In the genomic region with DNA sequence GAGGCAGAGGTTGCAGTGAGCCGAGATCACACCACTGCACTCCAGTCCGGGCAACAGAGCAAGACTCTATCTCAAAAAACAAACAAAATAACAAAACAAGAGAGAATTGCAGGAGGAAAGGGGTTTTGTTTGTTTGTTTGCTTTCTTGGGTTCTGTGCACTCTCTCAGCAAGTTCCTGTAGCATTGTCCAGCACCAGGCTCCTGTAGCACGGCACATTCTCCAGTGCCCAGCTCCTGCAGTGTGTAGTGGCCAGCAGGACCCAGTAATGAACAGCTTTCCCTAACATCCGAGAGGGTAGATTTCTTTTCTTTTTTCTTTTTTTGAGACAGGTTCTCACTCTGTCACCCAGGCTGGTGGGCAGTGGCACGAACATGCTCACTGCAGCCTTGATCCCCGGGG, we compare ENCODE assay signal across 21 cellular contexts.
A peak's percentile ranks its signal among the peaks of the same experiment; 100 is the strongest.
DNase-seq lines count a peak whose midpoint lies in the region; ATAC-seq and TF ChIP-seq lines count a peak whose summit lies in the region.
"Had no signal": no experiment of that assay in that cellular context is flagged by ENCODE, and none has a peak within 500 bp of the region (broad histone marks: within the 10 kb centered on the region; RNA-seq: fewer than 3 reads in every experiment).

No MANE protein-coding gene starts in this region.

- H3K4me3 Mint-ChIP-seq in WTC11 (peak overlapping the region; percentile 18; the same call in 1 of the 2 replicates), CD14-positive monocyte (no peak overlapping the region)
- H3K4me3 Mint-ChIP-seq: B cell; CD8-positive, alpha-beta memory T cell had no signal

- H3K4me1 ChIP-seq in HUES6 (ENCODE audit: control insufficient read depth, insufficient read depth, low read length) (peaks cover 38% of the 10 kb centered on the region), heart right ventricle (no peaks in the 10 kb centered on the region)

- intact Hi-C loops in heart right ventricle (cut with DNase I) (no loop called here), CD14-positive monocyte (cut with micrococcal nuclease) (no loop called here)

- CTCF ChIA-PET in WTC11 (lab: Charles Lee), result no interaction called here

- ATAC-seq in WTC11 (no peak), left lobe of liver (peak; percentile 66), heart right ventricle (no peak), GM18517 (IDR thresholded peaks at IDR 0.05; ENCODE audit: unreplicated experiment) (no peak)

- no peak overlapping the region for H3K9ac ChIP-seq in HUES6 (ENCODE audit: low read length)

- peak overlapping the region; percentile 90 for H3K27ac Mint-ChIP-seq in WTC11
- H3K27ac Mint-ChIP-seq in CD14-positive monocyte, result peak overlapping the region in 2 of 7 donors; percentile 8 to 15
- H3K27ac Mint-ChIP-seq: B cell; CD8-positive, alpha-beta memory T cell had no signal

- peaks cover 22% of the 10 kb centered on the region for H3K9me3 ChIP-seq in HUES6 (ENCODE audit: control insufficient read depth, insufficient read depth, low read depth, low read length)
- peaks cover 0 to 4% (median 0%) of the 10 kb centered on the region in 11 donors for H3K9me3 ChIP-seq in heart right ventricle

- H3K36me3 Mint-ChIP-seq in WTC11, result peaks cover 5% of the 10 kb centered on the region; the same call in 1 of the 2 replicates
- H3K36me3 Mint-ChIP-seq in CD14-positive monocyte, result no peaks in the 10 kb centered on the region
- H3K36me3 Mint-ChIP-seq: CD8-positive, alpha-beta memory T cell had no signal

- H3K9me3 Mint-ChIP-seq in WTC11 (0 out of 2 replicates have a peak, but pooled peaks cover 3% of the 10 kb centered on the region), CD14-positive monocyte (peaks cover 0 to 3% (median 0%) of the 10 kb centered on the region in 7 donors)

- H3K36me3 ChIP-seq in HUES6 (ENCODE audit: control insufficient read depth, insufficient read depth, low read length) (no peaks in the 10 kb centered on the region), heart right ventricle (no peaks in the 10 kb centered on the region)

- H3K27ac ChIP-seq in HUES6 (ENCODE audit: low read depth, low read length), result peak overlapping the region; percentile 67; the same call in 1 of the 2 replicates
- no peak overlapping the region for H3K27ac ChIP-seq in heart right ventricle
- H3K27ac ChIP-seq: C4-2B, SK-N-MC had no signal

- TF ChIP-seq CTCF in WTC11 (IDR thresholded peaks at IDR 0.05), result no peak
- no peak for TF ChIP-seq CTCF in heart right ventricle (IDR thresholded peaks at IDR 0.05)
- no peak for TF ChIP-seq CTCF in CD14-positive monocyte (IDR thresholded peaks at IDR 0.05)

- H3K4me3 ChIP-seq in HUES6 (ENCODE audit: low read depth, low read length), result no peak overlapping the region
- no peak overlapping the region for H3K4me3 ChIP-seq in heart right ventricle
- H3K4me3 ChIP-seq: SK-N-MC had no signal

- H3K27me3 ChIP-seq in HUES6 (ENCODE audit: control insufficient read depth, insufficient read depth, low read length) (no peaks in the 10 kb centered on the region), heart right ventricle (peaks cover 0 to 90% (median 0%) of the 10 kb centered on the region in 7 donors)

- WGBS in heart right ventricle, 2 donors, result 96% methylated on average over 6 of the region's 6 CpGs

- H3K27me3 Mint-ChIP-seq in WTC11 (ENCODE audit: low read depth) (no peaks in the 10 kb centered on the region), CD14-positive monocyte (ENCODE audit: low read depth in 3 of 3) (peaks cover 0 to 25% (median 0%) of the 10 kb centered on the region in 3 donors)

- DNase-seq in WTC11 (ENCODE audit: low spot score) (no peak), left lobe of liver (ENCODE audit: low spot score) (no peak), heart right ventricle (no peak), MV-4-11 (lab: John Stamatoyannopoulos, UW) (no peak), CD14-positive monocyte (ENCODE audit: low spot score) (no peak)
- DNase-seq: CD8-positive, alpha-beta memory T cell; DMS79 treated with DMSO at 0.1 percent for 48 hours; GF-D8; Karpas-422; NCI-H1092 treated with DMSO at 0.1 percent for 48 hours; NCI-H1436; NCI-H187 treated with DMSO at 0.1 percent for 48 hours; NCI-H2171 treated with DMSO at 0.1 percent for 48 hours; NCI-H524; NK-92 treated with Interleukin-12 subunit alpha and Interleukin-12 subunit beta, amount 100 ng/mL, for 24 hours; SIG-M5 had no signal

- peaks cover 40% of the 10 kb centered on the region for H3K4me1 Mint-ChIP-seq in WTC11
- H3K4me1 Mint-ChIP-seq in CD14-positive monocyte, result peaks cover 2% of the 10 kb centered on the region
- H3K4me1 Mint-ChIP-seq: B cell; CD8-positive, alpha-beta memory T cell had no signal

- POLR2A ChIA-PET in WTC11 (lab: Charles Lee), result interaction anchor here (3.1 kb wide), 1 partner anchor 61 kb away, joined by 20 read pairs; a partner anchor contains a TSS

TF ChIP-seq in WTC11, 78 proteins besides CTCF, POLR2A, EP300 and RAD21:
- TF ChIP-seq, protein P1, sequence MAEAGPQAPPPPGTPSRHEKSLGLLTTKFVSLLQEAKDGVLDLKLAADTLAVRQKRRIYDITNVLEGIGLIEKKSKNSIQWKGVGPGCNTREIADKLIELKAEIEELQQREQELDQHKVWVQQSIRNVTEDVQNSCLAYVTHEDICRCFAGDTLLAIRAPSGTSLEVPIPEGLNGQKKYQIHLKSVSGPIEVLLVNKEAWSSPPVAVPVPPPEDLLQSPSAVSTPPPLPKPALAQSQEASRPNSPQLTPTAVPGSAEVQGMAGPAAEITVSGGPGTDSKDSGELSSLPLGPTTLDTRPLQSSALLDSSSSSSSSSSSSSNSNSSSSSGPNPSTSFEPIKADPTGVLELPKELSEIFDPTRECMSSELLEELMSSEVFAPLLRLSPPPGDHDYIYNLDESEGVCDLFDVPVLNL (CRISPR knock-in tag; IDR thresholded peaks at IDR 0.05; ENCODE audit: borderline replicate concordance, low read depth), result no peak
- TF ChIP-seq SMAD4 (CRISPR knock-in tag; IDR thresholded peaks at IDR 0.05) (no peak), ZNF416 (CRISPR knock-in tag; IDR thresholded peaks at IDR 0.05) (no peak), ZNF317 (CRISPR knock-in tag; IDR thresholded peaks at IDR 0.05; ENCODE audit: borderline replicate concordance, low read depth) (no peak), PRRX2 (CRISPR knock-in tag; IDR thresholded peaks at IDR 0.05) (no peak), CREB1 (CRISPR knock-in tag; IDR thresholded peaks at IDR 0.05) (no peak), IRF2 (CRISPR knock-in tag; IDR thresholded peaks at IDR 0.05; ENCODE audit: borderline replicate concordance, low read depth) (no peak), JAZF1 (CRISPR knock-in tag; IDR thresholded peaks at IDR 0.05) (no peak), FOXP1 (CRISPR knock-in tag; IDR thresholded peaks at IDR 0.05; ENCODE audit: borderline replicate concordance) (no peak), OVOL2 (CRISPR knock-in tag; IDR thresholded peaks at IDR 0.05; ENCODE audit: borderline replicate concordance) (no peak), CBFB (CRISPR knock-in tag; IDR thresholded peaks at IDR 0.05; ENCODE audit: low read depth) (no peak), FOXK1 (CRISPR knock-in tag; IDR thresholded peaks at IDR 0.05) (no peak), NR2C2 (CRISPR knock-in tag; IDR thresholded peaks at IDR 0.05) (no peak)
- TF ChIP-seq, protein P2, sequence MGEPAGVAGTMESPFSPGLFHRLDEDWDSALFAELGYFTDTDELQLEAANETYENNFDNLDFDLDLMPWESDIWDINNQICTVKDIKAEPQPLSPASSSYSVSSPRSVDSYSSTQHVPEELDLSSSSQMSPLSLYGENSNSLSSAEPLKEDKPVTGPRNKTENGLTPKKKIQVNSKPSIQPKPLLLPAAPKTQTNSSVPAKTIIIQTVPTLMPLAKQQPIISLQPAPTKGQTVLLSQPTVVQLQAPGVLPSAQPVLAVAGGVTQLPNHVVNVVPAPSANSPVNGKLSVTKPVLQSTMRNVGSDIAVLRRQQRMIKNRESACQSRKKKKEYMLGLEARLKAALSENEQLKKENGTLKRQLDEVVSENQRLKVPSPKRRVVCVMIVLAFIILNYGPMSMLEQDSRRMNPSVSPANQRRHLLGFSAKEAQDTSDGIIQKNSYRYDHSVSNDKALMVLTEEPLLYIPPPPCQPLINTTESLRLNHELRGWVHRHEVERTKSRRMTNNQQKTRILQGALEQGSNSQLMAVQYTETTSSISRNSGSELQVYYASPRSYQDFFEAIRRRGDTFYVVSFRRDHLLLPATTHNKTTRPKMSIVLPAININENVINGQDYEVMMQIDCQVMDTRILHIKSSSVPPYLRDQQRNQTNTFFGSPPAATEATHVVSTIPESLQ (CRISPR knock-in tag; IDR thresholded peaks at IDR 0.05), result no peak
- TF ChIP-seq, protein P3, sequence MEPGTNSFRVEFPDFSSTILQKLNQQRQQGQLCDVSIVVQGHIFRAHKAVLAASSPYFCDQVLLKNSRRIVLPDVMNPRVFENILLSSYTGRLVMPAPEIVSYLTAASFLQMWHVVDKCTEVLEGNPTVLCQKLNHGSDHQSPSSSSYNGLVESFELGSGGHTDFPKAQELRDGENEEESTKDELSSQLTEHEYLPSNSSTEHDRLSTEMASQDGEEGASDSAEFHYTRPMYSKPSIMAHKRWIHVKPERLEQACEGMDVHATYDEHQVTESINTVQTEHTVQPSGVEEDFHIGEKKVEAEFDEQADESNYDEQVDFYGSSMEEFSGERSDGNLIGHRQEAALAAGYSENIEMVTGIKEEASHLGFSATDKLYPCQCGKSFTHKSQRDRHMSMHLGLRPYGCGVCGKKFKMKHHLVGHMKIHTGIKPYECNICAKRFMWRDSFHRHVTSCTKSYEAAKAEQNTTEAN (CRISPR knock-in tag; IDR thresholded peaks at IDR 0.05), result no peak
- TF ChIP-seq, protein P4, sequence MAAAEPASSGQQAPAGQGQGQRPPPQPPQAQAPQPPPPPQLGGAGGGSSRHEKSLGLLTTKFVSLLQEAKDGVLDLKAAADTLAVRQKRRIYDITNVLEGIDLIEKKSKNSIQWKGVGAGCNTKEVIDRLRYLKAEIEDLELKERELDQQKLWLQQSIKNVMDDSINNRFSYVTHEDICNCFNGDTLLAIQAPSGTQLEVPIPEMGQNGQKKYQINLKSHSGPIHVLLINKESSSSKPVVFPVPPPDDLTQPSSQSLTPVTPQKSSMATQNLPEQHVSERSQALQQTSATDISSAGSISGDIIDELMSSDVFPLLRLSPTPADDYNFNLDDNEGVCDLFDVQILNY (CRISPR knock-in tag; IDR thresholded peaks at IDR 0.05), result no peak
